13 cellular contexts compared by ENCODE assay signal in genomic region chr1:167165948-167166702, GRCh38. TPM values are rescaled to one million over a fixed set of nuclear protein-coding genes. Genes with fewer than 3 reads are reported as not detected.
DNase-seq lines count a peak whose midpoint lies in the region; ATAC-seq lines count a peak whose summit lies in the region.
"Had no signal": no experiment of that assay in that cellular context is flagged by ENCODE, and none has a peak within 500 bp of the region (broad histone marks: within the 10 kb centered on the region; RNA-seq: fewer than 3 reads in every experiment).

No MANE protein-coding gene starts in this region.

- no peak for ATAC-seq in GM19397 (IDR thresholded peaks at IDR 0.05; ENCODE audit: unreplicated experiment)
- ATAC-seq: natural killer cell treated with Interleukin-12 subunit alpha and Interleukin-12 subunit beta and Interleukin-15 and Interleukin-18, amount 100 ng/mL, for 72 hours; stimulated activated naive CD8-positive, alpha-beta T cell treated with anti-CD3 and anti-CD28 coated beads, Interleukin-15, amount 100 ng/mL, for 72 hours had no signal

- DNase-seq in NCI-H748 (lab: John Stamatoyannopoulos, UW; ENCODE audit: unreplicated experiment) (peak; percentile 27), NCI-H748 treated with DMSO at 0.1 percent for 48 hours (lab: John Stamatoyannopoulos, UW) (no peak), astrocyte of the hippocampus (ENCODE audit: low read depth, low spot score) (peak; percentile 61), kidney tubule cell (ENCODE audit: low spot score) (peak; percentile 24), ureter (ENCODE audit: low spot score) (no peak), NCI-H2029 (lab: John Stamatoyannopoulos, UW) (no peak)
- DNase-seq in activated effector memory CD4-positive, alpha-beta T cell treated with Interleukin-2 at 50 U/mL for 16 hours, result no peak
- DNase-seq: ACHN; GF-D8; stimulated activated CD4-positive, alpha-beta T cell treated with anti-CD3 and anti-CD28 coated beads, Interleukin-1b, Interleukin-23, amount 100 ng/mL, for 48 hours; stimulated activated naive CD8-positive, alpha-beta T cell treated with anti-CD3 and anti-CD28 coated beads, Interleukin-15, amount 100 ng/mL, for 72 hours had no signal

RNA-seq across cellular contexts. Expression of gene POU2F1, which starts 54.6 kb away (rescaled TPM):
- 31.5 TPM for total RNA-seq in ureter

Comparison
In these comparisons a context has a peak if more than half of its experiments do, and no peak if none do; other contexts are left out.
1. DNase-seq: peak in NCI-H748 (single experiment), astrocyte of the hippocampus (single experiment) and kidney tubule cell (single experiment); none in NCI-H748 treated with DMSO at 0.1 percent for 48 hours (single experiment), ureter (single experiment), activated effector memory CD4-positive, alpha-beta T cell treated with Interleukin-2 at 50 U/mL for 16 hours (single experiment) and NCI-H2029 (single experiment).